In the genomic region with DNA sequence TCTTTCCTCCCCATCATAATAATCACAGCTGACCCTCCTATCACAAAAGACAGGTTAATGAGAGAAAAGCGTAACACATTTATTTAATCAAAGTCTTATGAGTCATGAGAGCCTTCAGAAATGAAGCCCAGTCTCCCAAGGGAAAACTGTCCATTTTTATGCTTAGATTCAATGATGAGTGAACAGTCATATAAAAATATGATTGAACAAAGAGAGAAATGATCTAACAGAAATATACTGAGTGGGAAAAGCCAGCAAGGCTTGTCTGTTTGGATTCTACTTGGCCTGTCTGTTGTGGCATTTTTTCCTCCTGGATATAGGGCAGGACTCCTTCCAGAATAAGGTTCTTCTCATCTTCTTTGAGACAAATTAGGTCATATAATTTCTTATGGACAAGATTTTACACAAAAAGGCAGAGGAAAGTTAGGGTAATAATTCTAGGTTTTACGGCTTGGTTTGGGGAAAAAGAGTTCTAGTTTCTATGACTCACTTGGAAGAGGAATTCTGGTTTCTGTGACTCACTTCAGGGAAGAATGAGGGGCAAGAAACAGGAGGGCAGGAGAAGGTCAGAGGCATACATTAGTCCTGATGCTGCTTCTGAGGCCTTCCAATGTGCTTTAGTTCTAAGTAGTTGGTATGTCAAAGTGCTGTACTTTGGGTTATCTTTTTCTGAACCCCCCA, we compare ENCODE assay signal across 11 cellular contexts.
DNase-seq lines count a peak whose midpoint lies in the region; ATAC-seq and TF ChIP-seq lines count a peak whose summit lies in the region.
"Had no signal": no experiment of that assay in that cellular context is flagged by ENCODE, and none has a peak within 500 bp of the region (broad histone marks: within the 10 kb centered on the region; RNA-seq: fewer than 3 reads in every experiment).

No MANE protein-coding gene starts in this region.

- no peak overlapping the region for H3K4me3 Mint-ChIP-seq in natural killer cell treated with Interleukin-12 subunit alpha and Interleukin-12 subunit beta and Interleukin-15 and Interleukin-18, amount 100 ng/mL, for 72 hours

- intact Hi-C loops in gastrocnemius medialis (cut with DNase I; ENCODE audit: low total_unique reads): loop anchor here (10.0 kb wide), 1 partner anchor 519 kb away; no protein-coding TSS in a partner anchor

- DNase-seq in GM04503 (ENCODE audit: low read depth): peak; percentile 89
- peak; percentile 89 to 93 for DNase-seq in foreskin fibroblast
- no peak for DNase-seq in gastrocnemius medialis
- no peak for DNase-seq in Kasumi-1 (lab: John Stamatoyannopoulos, UW)
- DNase-seq in natural killer cell treated with Interleukin-12 subunit alpha and Interleukin-12 subunit beta and Interleukin-15 and Interleukin-18, amount 100 ng/mL, for 72 hours (ENCODE audit: low spot score): no peak
- DNase-seq in HEK293T (ENCODE audit: extremely low spot score): no peak
- no peak for DNase-seq in activated CD4-positive, CD25-positive, alpha-beta regulatory T cell (lab: John Stamatoyannopoulos, UW)
- DNase-seq: DMS79, upper lobe of left lung had no signal

- peaks cover 4% of the 10 kb centered on the region for H3K9me3 Mint-ChIP-seq in natural killer cell treated with Interleukin-12 subunit alpha and Interleukin-12 subunit beta and Interleukin-15 and Interleukin-18, amount 100 ng/mL, for 72 hours

- H3K27me3 ChIP-seq in gastrocnemius medialis: no peaks in the 10 kb centered on the region
- H3K27me3 ChIP-seq: upper lobe of left lung had no signal

- no peaks in the 10 kb centered on the region for H3K36me3 Mint-ChIP-seq in natural killer cell treated with Interleukin-12 subunit alpha and Interleukin-12 subunit beta and Interleukin-15 and Interleukin-18, amount 100 ng/mL, for 72 hours

- peak; percentile 87 for ATAC-seq in SK-N-SH treated with all-trans-retinoic acid at 6 μM for 48 hours
- ATAC-seq in gastrocnemius medialis: no peak
- ATAC-seq in natural killer cell treated with Interleukin-12 subunit alpha and Interleukin-12 subunit beta and Interleukin-15 and Interleukin-18, amount 100 ng/mL, for 72 hours: no peak

- no peaks in the 10 kb centered on the region for H3K36me3 ChIP-seq in gastrocnemius medialis
- H3K36me3 ChIP-seq: upper lobe of left lung had no signal

- CTCF ChIA-PET in HEK293T (lab: Yijun Ruan, JAX): no interaction called here

- H3K9me3 ChIP-seq in gastrocnemius medialis: no peaks in the 10 kb centered on the region
- H3K9me3 ChIP-seq: upper lobe of left lung had no signal

- H3K4me1 Mint-ChIP-seq in natural killer cell treated with Interleukin-12 subunit alpha and Interleukin-12 subunit beta and Interleukin-15 and Interleukin-18, amount 100 ng/mL, for 72 hours (ENCODE audit: low read depth in 2 of 2): no peaks in the 10 kb centered on the region

- in situ Hi-C loops in gastrocnemius medialis (cut with MboI; ENCODE audit: low sequenced_read_pairs in 4 of 4): no loop called here

- TF ChIP-seq CTCF in foreskin fibroblast (IDR thresholded peaks at IDR 0.05; ENCODE audit: low read depth, low read length) (no peak), gastrocnemius medialis (IDR thresholded peaks at IDR 0.05 in 4 of 5, conservative IDR thresholded peaks at IDR 0.05 in 1 of 5) (no peak)

- peak overlapping the region; percentile 9 to 41 (median 30) for H3K27ac ChIP-seq in gastrocnemius medialis
- H3K27ac ChIP-seq: KMS-11, upper lobe of left lung had no signal

- H3K27me3 Mint-ChIP-seq in natural killer cell treated with Interleukin-12 subunit alpha and Interleukin-12 subunit beta and Interleukin-15 and Interleukin-18, amount 100 ng/mL, for 72 hours: no peaks in the 10 kb centered on the region

- no peak for TF ChIP-seq POLR2A in gastrocnemius medialis (IDR thresholded peaks at IDR 0.05)

- H3K27ac Mint-ChIP-seq in natural killer cell treated with Interleukin-12 subunit alpha and Interleukin-12 subunit beta and Interleukin-15 and Interleukin-18, amount 100 ng/mL, for 72 hours: no peak overlapping the region

- H3K4me3 ChIP-seq in foreskin fibroblast (ENCODE audit: low read depth in 1 of 2, low read length in 2 of 2): no peak overlapping the region
- no peak overlapping the region for H3K4me3 ChIP-seq in gastrocnemius medialis
- H3K4me3 ChIP-seq: upper lobe of left lung had no signal

- H3K4me1 ChIP-seq in gastrocnemius medialis: peaks cover 0 to 5% of the 10 kb centered on the region in 2 donors
- H3K4me1 ChIP-seq: upper lobe of left lung had no signal

- POLR2A ChIA-PET in HEK293T (lab: Yijun Ruan, JAX): no interaction called here

TF ChIP-seq in SK-N-SH treated with all-trans-retinoic acid at 6 μM for 48 hours, 23 proteins besides CTCF, POLR2A, EP300 and RAD21 (continues in another document):
- TF ChIP-seq ZFP3 (CRISPR knock-in tag; IDR thresholded peaks at IDR 0.05): no peak; the same call in 1 of the 2 replicates
- no peak for TF ChIP-seq CSRNP3 (CRISPR knock-in tag; IDR thresholded peaks at IDR 0.05)
- no peak for TF ChIP-seq ZNF8 (CRISPR knock-in tag; IDR thresholded peaks at IDR 0.05)
- no peak for TF ChIP-seq TCF4 (CRISPR knock-in tag; IDR thresholded peaks at IDR 0.05; ENCODE audit: borderline replicate concordance)
- TF ChIP-seq TOX (CRISPR knock-in tag; IDR thresholded peaks at IDR 0.05; ENCODE audit: borderline replicate concordance): peak; percentile 63; the same call in 1 of the 2 replicates
- peak; percentile 27 for TF ChIP-seq ISL1 (CRISPR knock-in tag; IDR thresholded peaks at IDR 0.05)
- no peak for TF ChIP-seq ESRRG (CRISPR knock-in tag; IDR thresholded peaks at IDR 0.05)
- TF ChIP-seq ZFP30 (CRISPR knock-in tag; IDR thresholded peaks at IDR 0.05): no peak
- no peak for TF ChIP-seq ARNTL (CRISPR knock-in tag; IDR thresholded peaks at IDR 0.05; ENCODE audit: borderline replicate concordance, low read depth)
- no peak for TF ChIP-seq OSR1 (CRISPR knock-in tag; IDR thresholded peaks at IDR 0.05)
- no peak for TF ChIP-seq ZNF70 (CRISPR knock-in tag; IDR thresholded peaks at IDR 0.05)
- no peak for TF ChIP-seq SNAI2 (CRISPR knock-in tag; IDR thresholded peaks at IDR 0.05)

TF ChIP-seq in HEK293T, 16 proteins besides CTCF, POLR2A, EP300 and RAD21:
- TF ChIP-seq FOXM1 (IDR thresholded peaks at IDR 0.05; ENCODE audit: borderline replicate concordance) (no peak), CTBP1 (IDR thresholded peaks at IDR 0.05; ENCODE audit: borderline replicate concordance) (no peak), ZNF384 (IDR thresholded peaks at IDR 0.05) (no peak), ELF4 (IDR thresholded peaks at IDR 0.05) (no peak), SP1 (IDR thresholded peaks at IDR 0.05) (no peak), BHLHE40 (IDR thresholded peaks at IDR 0.05; ENCODE audit: borderline replicate concordance) (no peak), LEF1 (IDR thresholded peaks at IDR 0.05; ENCODE audit: borderline replicate concordance) (no peak), L3MBTL2 (conservative IDR thresholded peaks at IDR 0.05) (no peak), TARDBP (IDR thresholded peaks at IDR 0.05) (no peak), FOXK2 (IDR thresholded peaks at IDR 0.05) (no peak), HDGF (IDR thresholded peaks at IDR 0.05; ENCODE audit: borderline replicate concordance) (no peak), FOXA1 (IDR thresholded peaks at IDR 0.05) (no peak), SUZ12 (IDR thresholded peaks at IDR 0.05) (no peak), ARNT (IDR thresholded peaks at IDR 0.05) (no peak), PKNOX1 (IDR thresholded peaks at IDR 0.05) (no peak), NFRKB (IDR thresholded peaks at IDR 0.05) (no peak)
TF ChIP-seq in HEK293T: peak in this region for 0.

Comparison
In these comparisons a context has a peak if more than half of its experiments do, and no peak if none do; other contexts are left out.
1. DNase-seq: peak in GM04503 (single experiment) and foreskin fibroblast (2 of 2); none in gastrocnemius medialis (0 of 2), Kasumi-1 (0 of 2), natural killer cell treated with Interleukin-12 subunit alpha and Interleukin-12 subunit beta and Interleukin-15 and Interleukin-18, amount 100 ng/mL, for 72 hours (single experiment), HEK293T (single experiment) and activated CD4-positive, CD25-positive, alpha-beta regulatory T cell (0 of 4).